Comparison of ENCODE assay signal across 6 cellular contexts in the genomic region with DNA sequence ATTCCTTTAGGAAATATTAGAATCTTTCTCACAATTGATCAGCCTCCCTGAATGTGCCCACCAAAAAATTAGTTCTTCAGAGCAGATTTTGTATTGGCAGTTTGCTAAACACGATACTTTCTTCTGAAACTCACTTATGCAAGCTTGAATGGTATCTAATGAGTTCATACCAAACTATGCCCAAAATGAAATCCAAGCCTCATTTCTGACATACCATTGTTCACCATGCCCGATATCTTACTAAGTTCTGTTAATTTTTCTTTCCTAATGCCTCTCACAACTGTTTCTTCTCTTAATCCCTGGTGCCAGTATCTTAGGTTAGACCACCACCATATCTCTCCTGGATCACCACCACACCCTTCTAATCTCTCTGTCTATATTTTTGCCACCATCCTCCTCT.
"Had no signal": no experiment of that assay in that cellular context is flagged by ENCODE, and none has a peak within 500 bp of the region (broad histone marks: within the 10 kb centered on the region; RNA-seq: fewer than 3 reads in every experiment).

No MANE protein-coding gene starts in this region.

- H3K4me3 Mint-ChIP-seq: GM23338, H9 had no signal

- DNase-seq: H9, HCEC 1CT, IMR-90 had no signal

- ATAC-seq: GM23338, K562 had no signal

- H3K9me3 Mint-ChIP-seq: GM23338, H9 had no signal

- H3K27ac Mint-ChIP-seq: GM23338 had no signal

- H3K27ac ChIP-seq: HL-60 had no signal

- H3K4me3 ChIP-seq: GM23338, K562 had no signal
